ENCODE assay signal across 8 cellular contexts in genomic region chr19:41541990-41542584, GRCh38. TPM values are rescaled to one million over a fixed set of nuclear protein-coding genes. Genes with fewer than 3 reads are reported as not detected.
DNase-seq lines count a peak whose midpoint lies in the region; ATAC-seq lines count a peak whose summit lies in the region.

No MANE protein-coding gene starts in this region.

- H3K27me3 Mint-ChIP-seq in T-cell (no peaks in the 10 kb centered on the region), immature natural killer cell (ENCODE audit: low read depth in 3 of 3) (peaks cover 3 to 11% (median 8%) of the 10 kb centered on the region in 3 donors)
- H3K27me3 Mint-ChIP-seq in activated naive CD8-positive, alpha-beta T cell treated with anti-CD3 and anti-CD28 coated beads, Interleukin-2, amount 50 U/mL, for 24 hours, result no peaks in the 10 kb centered on the region

- no peaks in the 10 kb centered on the region for H3K4me1 ChIP-seq in HAP-1

- POLR2A ChIA-PET in T-cell (lab: Charles Lee), result interaction anchor here (0.7 to 0.9 kb wide), 3 partner anchors 11 to 632 kb away, joined by 3 to 5 read pairs (median 4); no protein-coding TSS in a partner anchor

- CTCF ChIA-PET in T-cell (lab: Charles Lee), result interaction anchor here (0.5 to 2.8 kb wide), 12 partner anchors 10 to 281 kb away, joined by 3 to 19 read pairs (median 4); no protein-coding TSS in a partner anchor

- in situ Hi-C loops in HAP-1 (cut with MboI; ENCODE audit: low sequenced_read_pairs), result no loop called here

- H3K4me3 Mint-ChIP-seq in T-cell, result peak overlapping the region; percentile 37 to 48 (median 41)
- peak overlapping the region; percentile 5 for H3K4me3 Mint-ChIP-seq in activated naive CD8-positive, alpha-beta T cell treated with anti-CD3 and anti-CD28 coated beads, Interleukin-2, amount 50 U/mL, for 24 hours
- peak overlapping the region in 3 of 5 donors; percentile 30 to 59 (median 39) for H3K4me3 Mint-ChIP-seq in immature natural killer cell

- H3K27ac Mint-ChIP-seq in T-cell (peak overlapping the region; percentile 87 to 89), immature natural killer cell (peak overlapping the region in 4 of 6 donors; percentile 36 to 82 (median 61))
- peak overlapping the region; percentile 100 for H3K27ac Mint-ChIP-seq in activated naive CD8-positive, alpha-beta T cell treated with anti-CD3 and anti-CD28 coated beads, Interleukin-2, amount 50 U/mL, for 24 hours

- H3K27me3 ChIP-seq in HAP-1 (ENCODE audit: low read depth), result peaks cover 7% of the 10 kb centered on the region

- no peak overlapping the region for H3K27ac ChIP-seq in caudate nucleus (ENCODE audit: low read depth, low read length)

- ATAC-seq in T-cell (replicated peaks in 1 of 4) (peak in 2 of 4 experiments; percentile 34 to 40), GM19324 (IDR thresholded peaks at IDR 0.05; ENCODE audit: low FRiP score, unreplicated experiment) (no peak)
- ATAC-seq in activated naive CD8-positive, alpha-beta T cell treated with anti-CD3 and anti-CD28 coated beads, Interleukin-2, amount 50 U/mL, for 24 hours, result no peak

- H3K9me3 Mint-ChIP-seq in T-cell (no peaks in the 10 kb centered on the region), immature natural killer cell (no peaks in the 10 kb centered on the region)
- H3K9me3 Mint-ChIP-seq in activated naive CD8-positive, alpha-beta T cell treated with anti-CD3 and anti-CD28 coated beads, Interleukin-2, amount 50 U/mL, for 24 hours, result peaks cover 3% of the 10 kb centered on the region

- DNase-seq in AG20443 (ENCODE audit: low spot score), result peak; percentile 28
- DNase-seq in HAP-1 (ENCODE audit: low spot score in 2 of 2), result peak; percentile 10 to 71
- DNase-seq in T-cell, result peak; percentile 44 to 81 (median 66)
- DNase-seq in activated naive CD8-positive, alpha-beta T cell treated with anti-CD3 and anti-CD28 coated beads, Interleukin-2, amount 50 U/mL, for 24 hours, result peak; percentile 82
- DNase-seq in immature natural killer cell, result peak; percentile 73 to 77 (median 74)
- peak; percentile 57 to 68 (median 65) for DNase-seq in stimulated activated CD4-positive, alpha-beta T cell treated with anti-CD3 and anti-CD28 coated beads, TNF-alpha, amount 100 ng/mL, for 48 hours (ENCODE audit: low read depth in 3 of 3)
- DNase-seq in caudate nucleus (lab: John Stamatoyannopoulos, UW), result no peak

- H3K9me3 ChIP-seq in HAP-1, result no peaks in the 10 kb centered on the region

- H3K4me1 Mint-ChIP-seq in T-cell (peaks cover 48 to 52% (median 50%) of the 10 kb centered on the region in 3 donors), immature natural killer cell (peaks cover 37 to 48% of the 10 kb centered on the region in 2 donors)
- peaks cover 65% of the 10 kb centered on the region for H3K4me1 Mint-ChIP-seq in activated naive CD8-positive, alpha-beta T cell treated with anti-CD3 and anti-CD28 coated beads, Interleukin-2, amount 50 U/mL, for 24 hours

- H3K36me3 Mint-ChIP-seq in T-cell, result no peaks in the 10 kb centered on the region
- H3K36me3 Mint-ChIP-seq in activated naive CD8-positive, alpha-beta T cell treated with anti-CD3 and anti-CD28 coated beads, Interleukin-2, amount 50 U/mL, for 24 hours (ENCODE audit: low read depth), result peaks cover 7% of the 10 kb centered on the region
- H3K36me3 Mint-ChIP-seq in immature natural killer cell, result no peaks in the 10 kb centered on the region

- H3K4me3 ChIP-seq in HAP-1, result no peak overlapping the region

- H3K36me3 ChIP-seq in HAP-1 (replicated peaks), result no peaks in the 10 kb centered on the region

RNA-seq across cellular contexts. Expression of gene CEACAM21, which starts 33.9 kb away (rescaled TPM):
- 10 to 100 TPM; 34.5 to 63.1 (median 40.3) TPM for total RNA-seq in T-cell
- polyA plus RNA-seq in immature natural killer cell, result 10 to 100 TPM; 16.0 to 44.9 (median 43.7) TPM

Comparison
In these comparisons a context has a peak if more than half of its experiments do, and no peak if none do; other contexts are left out.
1. DNase-seq: peak in AG20443 (single experiment), HAP-1 (2 of 2), T-cell (34 of 34), activated naive CD8-positive, alpha-beta T cell treated with anti-CD3 and anti-CD28 coated beads, Interleukin-2, amount 50 U/mL, for 24 hours (single experiment), immature natural killer cell (3 of 3) and stimulated activated CD4-positive, alpha-beta T cell treated with anti-CD3 and anti-CD28 coated beads, TNF-alpha, amount 100 ng/mL, for 48 hours (3 of 3); none in caudate nucleus (0 of 61).
2. Peak in every context shown above with its lines, with median percentiles within 50 percentile points of each other: H3K27ac Mint-ChIP-seq and H3K4me3 Mint-ChIP-seq.